ENCODE assay signal across 10 cellular contexts in genomic region chr12:13198240-13198639, GRCh38. TPM values are rescaled to one million over a fixed set of nuclear protein-coding genes. Genes with fewer than 3 reads are reported as not detected.
DNase-seq lines count a peak whose midpoint lies in the region; ATAC-seq and TF ChIP-seq lines count a peak whose summit lies in the region.
"Had no signal": no experiment of that assay in that cellular context is flagged by ENCODE, and none has a peak within 500 bp of the region (broad histone marks: within the 10 kb centered on the region; RNA-seq: fewer than 3 reads in every experiment).

No MANE protein-coding gene starts in this region.

- no peak for TF ChIP-seq POLR2A in suprapubic skin (IDR thresholded peaks at IDR 0.05)

- H3K4me2 ChIP-seq in Loucy (ENCODE audit: low read depth, low read length, poor library complexity, severe bottlenecking) (peak overlapping the region; percentile 86), Karpas-422 (ENCODE audit: low read depth, low read length, poor library complexity, severe bottlenecking) (no peak overlapping the region), OCI-LY7 (ENCODE audit: low read length) (no peak overlapping the region)

- H3K36me3 ChIP-seq in Loucy (ENCODE audit: insufficient read depth, low read length) (no peaks in the 10 kb centered on the region), suprapubic skin (no peaks in the 10 kb centered on the region), Karpas-422 (ENCODE audit: insufficient read depth, low read length) (no peaks in the 10 kb centered on the region), OCI-LY7 (ENCODE audit: insufficient read depth, low read length) (no peaks in the 10 kb centered on the region)

- H3K4me3 Mint-ChIP-seq in brain, result peak overlapping the region in 3 of 5 experiments; percentile 66 to 87 (median 76)

- peaks cover 10% of the 10 kb centered on the region for H3K27me3 Mint-ChIP-seq in brain

- BruUV-seq in OCI-LY7 (replicated peaks; lab: Mats Ljungman, UMichigan), result no TSS peak

- CTCF ChIA-PET in OCI-LY7 (lab: Charles Lee; ENCODE audit: unreplicated experiment), result interaction anchor here (0.6 kb wide), 1 partner anchor 279 kb away, joined by 3 read pairs; no protein-coding TSS in a partner anchor

- H3K27ac Mint-ChIP-seq in brain, result peak overlapping the region in 3 of 5 experiments; percentile 82 to 93 (median 83)

- POLR2A ChIA-PET in OCI-LY7 (lab: Charles Lee), result no interaction called here

- peaks cover 0 to 5% (median 0%) of the 10 kb centered on the region in 5 experiments for H3K9me3 Mint-ChIP-seq in brain

- no peaks in the 10 kb centered on the region for H3K36me3 Mint-ChIP-seq in brain

- WGBS in suprapubic skin, result 8% methylated on average over 4 of the region's 4 CpGs

- peaks cover 32% of the 10 kb centered on the region for H3K79me2 ChIP-seq in Loucy (ENCODE audit: insufficient read depth, low read length)
- no peaks in the 10 kb centered on the region for H3K79me2 ChIP-seq in Karpas-422 (ENCODE audit: low read length)
- no peaks in the 10 kb centered on the region for H3K79me2 ChIP-seq in OCI-LY7 (ENCODE audit: insufficient read depth, low read depth, low read length)

- no peak for DNase-seq in suprapubic skin (ENCODE audit: low spot score in 2 of 2)
- no peak for DNase-seq in Karpas-422
- no peak for DNase-seq in OCI-LY7 (ENCODE audit: low spot score)
- DNase-seq: effector memory CD4-positive, alpha-beta T cell; midbrain; NCI-H2171 treated with DMSO at 0.1 percent for 48 hours had no signal

- H3K9me2 ChIP-seq in Loucy (replicated peaks; ENCODE audit: low read depth, low read length), result no peaks in the 10 kb centered on the region
- H3K9me2 ChIP-seq in Karpas-422 (replicated peaks; ENCODE audit: insufficient read depth, low read length), result no peaks in the 10 kb centered on the region
- no peaks in the 10 kb centered on the region for H3K9me2 ChIP-seq in OCI-LY7 (ENCODE audit: insufficient read depth, low read length)

- H3K9ac ChIP-seq in Loucy (ENCODE audit: low read depth, low read length, poor library complexity, severe bottlenecking) (peak overlapping the region; percentile 69), Karpas-422 (ENCODE audit: low read length) (no peak overlapping the region)

- H3K27me3 ChIP-seq in Loucy (ENCODE audit: insufficient read depth, low read length, poor library complexity, severe bottlenecking) (no peaks in the 10 kb centered on the region), layer of hippocampus (ENCODE audit: control insufficient read depth, insufficient read depth, low read length) (no peaks in the 10 kb centered on the region), suprapubic skin (no peaks in the 10 kb centered on the region), Karpas-422 (ENCODE audit: low read length) (no peaks in the 10 kb centered on the region)

- H3K9me3 ChIP-seq in Loucy (ENCODE audit: insufficient read depth, low read depth, low read length) (no peaks in the 10 kb centered on the region), suprapubic skin (no peaks in the 10 kb centered on the region), Karpas-422 (ENCODE audit: low read length) (no peaks in the 10 kb centered on the region), OCI-LY7 (ENCODE audit: low read length) (no peaks in the 10 kb centered on the region)

- TF ChIP-seq EP300 in suprapubic skin (IDR thresholded peaks at IDR 0.05), result no peak

- intact Hi-C loops in OCI-LY7 (cut with micrococcal nuclease; ENCODE audit: unreplicated experiment), result no loop called here

- peak overlapping the region; percentile 10 for H3K27ac ChIP-seq in layer of hippocampus (ENCODE audit: low read depth, low read length)
- peak overlapping the region; percentile 97 for H3K27ac ChIP-seq in suprapubic skin
- H3K27ac ChIP-seq in Karpas-422 (ENCODE audit: low read length), result no peak overlapping the region
- no peak overlapping the region for H3K27ac ChIP-seq in OCI-LY7 (ENCODE audit: low read depth, low read length, poor library complexity, severe bottlenecking)

- 0 out of 2 replicates have a peak, but pooled peaks cover 6% of the 10 kb centered on the region for H3F3A ChIP-seq in Loucy (ENCODE audit: low read depth)

- TF ChIP-seq CTCF in Loucy (conservative IDR thresholded peaks at IDR 0.05; ENCODE audit: low read length) (no peak), brain (conservative IDR thresholded peaks at IDR 0.05) (no peak), suprapubic skin (IDR thresholded peaks at IDR 0.05) (no peak), OCI-LY7 (conservative IDR thresholded peaks at IDR 0.05; ENCODE audit: low read length) (no peak)

- H3K4me1 Mint-ChIP-seq in brain, result peaks cover 64% of the 10 kb centered on the region

- H3K4me3 ChIP-seq in Loucy (ENCODE audit: low read length, poor library complexity, severe bottlenecking) (peak overlapping the region; percentile 75), suprapubic skin (peak overlapping the region; percentile 76), Karpas-422 (ENCODE audit: low read length) (no peak overlapping the region), OCI-LY7 (ENCODE audit: low read depth, low read length, poor library complexity, severe bottlenecking) (no peak overlapping the region)

- no peaks in the 10 kb centered on the region for H4K20me1 ChIP-seq in Loucy (ENCODE audit: insufficient read depth, low read length, poor library complexity, severe bottlenecking)
- no peaks in the 10 kb centered on the region for H4K20me1 ChIP-seq in Karpas-422 (ENCODE audit: insufficient read depth, low read depth, low read length)
- no peaks in the 10 kb centered on the region for H4K20me1 ChIP-seq in OCI-LY7 (ENCODE audit: insufficient read depth, low read length)

- H2AFZ ChIP-seq in Loucy (ENCODE audit: low read length), result no peak overlapping the region
- no peak overlapping the region for H2AFZ ChIP-seq in Karpas-422 (ENCODE audit: low read length)
- no peak overlapping the region for H2AFZ ChIP-seq in OCI-LY7 (ENCODE audit: low read length)

- H3K4me1 ChIP-seq in Loucy (ENCODE audit: insufficient read depth, low read length, poor library complexity, severe bottlenecking), result peaks cover 85% of the 10 kb centered on the region
- peaks cover 76% of the 10 kb centered on the region for H3K4me1 ChIP-seq in suprapubic skin
- H3K4me1 ChIP-seq in Karpas-422 (ENCODE audit: low read length), result no peaks in the 10 kb centered on the region
- H3K4me1 ChIP-seq in OCI-LY7 (ENCODE audit: insufficient read depth, low read length, poor library complexity, severe bottlenecking), result no peaks in the 10 kb centered on the region

- no peak for ATAC-seq in HG03159 (IDR thresholded peaks at IDR 0.05; ENCODE audit: unreplicated experiment)

RNA-seq across cellular contexts. Expression of gene EMP1, which starts 1.7 kb away (rescaled TPM):
- 11.7 TPM for polyA plus RNA-seq in brain (ENCODE audit: insufficient read depth, low read depth, low replicate concordance)
- total RNA-seq in suprapubic skin (1,000 to 10,000 TPM in 2 of 4 donors, 100 to 1,000 TPM in 2; 569 to 2,226 (median 1,259) TPM), OCI-LY7 (2022) (0.40 TPM in 1 of 2 replicates, not detected in the other)
- total RNA-seq in Karpas-422 (2014; rRNA removed; shearing (Covaris generic); ENCODE audit: low replicate concordance), result not detected in 2 replicates
- total RNA-seq in OCI-LY7 (2014; rRNA removed; shearing (Covaris generic)), result 0.03 TPM in 1 of 2 replicates, not detected in the other

Comparison
In these comparisons a context has a peak if more than half of its experiments do, and no peak if none do; other contexts are left out.
1. H3K4me3 ChIP-seq: peak in Loucy (single experiment) and suprapubic skin (single experiment); none in Karpas-422 (single experiment) and OCI-LY7 (single experiment).
2. H3K27ac ChIP-seq: peak in layer of hippocampus (single experiment) and suprapubic skin (single experiment); none in Karpas-422 (single experiment) and OCI-LY7 (single experiment).
3. RNA of gene EMP1, which starts 1.7 kb away (total RNA-seq): 569 to 2,226 TPM in suprapubic skin; 0.03 to 0.40 TPM in OCI-LY7 and not detected in Karpas-422; every median in the first group is over 100 times any median in the second.